In genomic region chr12:131380961-131381705, GRCh38 we compare ENCODE assay signal across 17 cellular contexts.
DNase-seq lines count a peak whose midpoint lies in the region; ATAC-seq lines count a peak whose summit lies in the region.
"Had no signal": no experiment of that assay in that cellular context is flagged by ENCODE, and none has a peak within 500 bp of the region (broad histone marks: within the 10 kb centered on the region; RNA-seq: fewer than 3 reads in every experiment).

No MANE protein-coding gene starts in this region.

- H3K4ac ChIP-seq in mesendoderm (ENCODE audit: low read depth, low read length): no peak overlapping the region

- H2AK5ac ChIP-seq in mesendoderm (ENCODE audit: low read length): no peak overlapping the region

- H4K8ac ChIP-seq in mesendoderm (ENCODE audit: low read depth, low read length): no peak overlapping the region

- H3K18ac ChIP-seq in mesendoderm (ENCODE audit: low read length): no peak overlapping the region

- ATAC-seq in GM21515 (IDR thresholded peaks at IDR 0.05; ENCODE audit: unreplicated experiment): no peak
- no peak for ATAC-seq in aorta (ENCODE audit: low FRiP score)
- ATAC-seq: GM12878 had no signal

- peak overlapping the region; percentile 44 for H3K4me2 ChIP-seq in mesendoderm (ENCODE audit: low read length)

- H3K27ac ChIP-seq in HUES6 (ENCODE audit: low read depth, low read length): no peak overlapping the region
- H3K27ac ChIP-seq in mesendoderm (ENCODE audit: low read depth, low read length): no peak overlapping the region
- no peak overlapping the region for H3K27ac ChIP-seq in aorta (ENCODE audit: low read depth in 1 of 2, low read length in 2 of 2)
- H3K27ac ChIP-seq: BLaER1 treated with 17β-estradiol and CSF1 and Interleukin-3, amounts not matched to agents 10 nM and 100 nM; GM23248; SJCRH30 had no signal

- H3K9ac ChIP-seq in HUES6 (ENCODE audit: low read length): no peak overlapping the region
- peak overlapping the region; percentile 39 for H3K9ac ChIP-seq in mesendoderm (ENCODE audit: low read length)
- H3K9ac ChIP-seq: BLaER1 treated with 17β-estradiol and CSF1 and Interleukin-3, amounts not matched to agents 10 nM and 100 nM; GM23248 had no signal

- no peak overlapping the region for H4K5ac ChIP-seq in mesendoderm (ENCODE audit: low read length)

- no peak overlapping the region for H3K23ac ChIP-seq in mesendoderm (ENCODE audit: low read length)

- no peaks in the 10 kb centered on the region for H3K79me2 ChIP-seq in mesendoderm (ENCODE audit: control insufficient read depth, insufficient read depth, low read length)

- no peak overlapping the region for H2BK5ac ChIP-seq in mesendoderm (ENCODE audit: low read length)

- peak overlapping the region; percentile 59 for H3K56ac ChIP-seq in mesendoderm (ENCODE audit: low read length)

- DNase-seq in D341Med (ENCODE audit: low spot score): peak; percentile 18
- DNase-seq in ecto neural progenitor cell (ENCODE audit: low spot score): peak; percentile 61
- peak; percentile 31 for DNase-seq in mesendoderm
- no peak for DNase-seq in aorta
- no peak for DNase-seq in CD1c-positive myeloid dendritic cell (ENCODE audit: extremely low spot score)
- DNase-seq in NCI-H526 treated with DMSO at 0.1 percent for 48 hours (lab: John Stamatoyannopoulos, UW): no peak
- DNase-seq: COR-L47, GM23248, Kasumi-1, NCI-H187 treated with DMSO at 0.1 percent for 48 hours, NCI-H2171, NCI-H446 treated with DMSO at 0.1 percent for 48 hours, SJCRH30 had no signal

- H3K79me1 ChIP-seq in mesendoderm (ENCODE audit: low read length): no peaks in the 10 kb centered on the region

- no peak overlapping the region for H2BK15ac ChIP-seq in mesendoderm (replicated peaks; ENCODE audit: low read depth)

- intact Hi-C loops in aorta (cut with DNase I): no loop called here

- no peak overlapping the region for H2BK120ac ChIP-seq in mesendoderm (ENCODE audit: low read depth, low read length)

- H3K27me3 ChIP-seq in HUES6 (ENCODE audit: control insufficient read depth, insufficient read depth, low read length) (peaks cover 79% of the 10 kb centered on the region), mesendoderm (ENCODE audit: insufficient read depth, low read length, poor library complexity) (peaks cover 7% of the 10 kb centered on the region), aorta (ENCODE audit: control insufficient read depth in 1 of 2, insufficient read depth in 2 of 2, low read length in 1 of 2) (no peaks in the 10 kb centered on the region)
- H3K27me3 ChIP-seq: BLaER1 treated with 17β-estradiol and CSF1 and Interleukin-3, amounts not matched to agents 10 nM and 100 nM; SJCRH30 had no signal

- peak overlapping the region; percentile 48 for H3K4me3 ChIP-seq in HUES6 (ENCODE audit: low read depth, low read length)
- no peak overlapping the region for H3K4me3 ChIP-seq in mesendoderm (ENCODE audit: low read length)
- H3K4me3 ChIP-seq in aorta (ENCODE audit: low read length in 2 of 2): no peak overlapping the region
- H3K4me3 ChIP-seq: BLaER1 treated with 17β-estradiol and CSF1 and Interleukin-3, amounts not matched to agents 10 nM and 100 nM; GM12878; GM23248; SJCRH30 had no signal

- H3K4me1 ChIP-seq in HUES6 (ENCODE audit: control insufficient read depth, insufficient read depth, low read length) (peaks cover 18% of the 10 kb centered on the region; the same call in 1 of the 2 replicates), mesendoderm (ENCODE audit: control insufficient read depth, low read depth, low read length) (no peaks in the 10 kb centered on the region), aorta (ENCODE audit: control insufficient read depth in 1 of 2, insufficient read depth in 2 of 2, low read length in 2 of 2) (no peaks in the 10 kb centered on the region)
- H3K4me1 ChIP-seq: SJCRH30 had no signal

- H3K9me3 ChIP-seq in HUES6 (ENCODE audit: control insufficient read depth, insufficient read depth, low read depth, low read length): 0 out of 2 replicates have a peak, but pooled peaks cover 6% of the 10 kb centered on the region
- H3K9me3 ChIP-seq in aorta (ENCODE audit: control insufficient read depth, low read length): no peaks in the 10 kb centered on the region
- H3K9me3 ChIP-seq: BLaER1 treated with 17β-estradiol and CSF1 and Interleukin-3, amounts not matched to agents 10 nM and 100 nM; SJCRH30 had no signal

- H3K36me3 ChIP-seq in HUES6 (ENCODE audit: control insufficient read depth, insufficient read depth, low read length): no peaks in the 10 kb centered on the region
- no peaks in the 10 kb centered on the region for H3K36me3 ChIP-seq in mesendoderm (ENCODE audit: control insufficient read depth, insufficient read depth, low read length)
- H3K36me3 ChIP-seq in aorta (ENCODE audit: control insufficient read depth in 1 of 2, insufficient read depth in 2 of 2, low read length in 1 of 2): no peaks in the 10 kb centered on the region
- H3K36me3 ChIP-seq: BLaER1 treated with 17β-estradiol and CSF1 and Interleukin-3, amounts not matched to agents 10 nM and 100 nM; SJCRH30 had no signal

- WGBS in mesendoderm (ENCODE audit: extremely low coverage, insufficient coverage, low lambda C conversion rate): no CpG with 5 or more reads among the region's 27 CpGs
- WGBS in aorta, 2 donors: 20 to 25% methylated on average over 27 of the region's 27 CpGs

Comparison
In these comparisons a context has a peak if more than half of its experiments do, and no peak if none do; other contexts are left out.
1. DNase-seq: peak in D341Med (single experiment), ecto neural progenitor cell (single experiment) and mesendoderm (single experiment); none in aorta (0 of 2), CD1c-positive myeloid dendritic cell (single experiment) and NCI-H526 treated with DMSO at 0.1 percent for 48 hours (single experiment).